8 cellular contexts compared by ENCODE assay signal in the genomic region with DNA sequence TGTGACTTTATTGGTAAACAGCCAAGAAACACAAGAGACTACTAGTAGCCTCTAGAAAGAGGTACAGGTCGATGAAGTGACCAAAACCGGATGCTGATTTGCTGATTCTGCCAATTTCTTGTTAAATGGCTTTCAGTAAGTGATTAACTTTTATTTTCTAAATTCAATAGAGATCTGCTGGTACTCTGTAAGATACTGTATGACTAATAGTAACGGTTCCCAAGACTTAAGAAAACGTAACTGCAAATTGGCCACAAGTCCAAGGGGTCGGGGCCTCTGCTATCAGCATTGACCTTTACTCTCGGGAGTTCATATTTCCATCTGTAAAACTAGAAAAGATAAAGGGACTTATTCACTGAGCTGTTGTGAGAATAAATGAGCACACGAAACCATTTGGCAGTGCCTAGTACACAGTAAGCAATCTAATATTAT. TPM values are rescaled to one million over a fixed set of nuclear protein-coding genes. Genes with fewer than 3 reads are reported as not detected.
DNase-seq lines count a peak whose midpoint lies in the region; ATAC-seq and TF ChIP-seq lines count a peak whose summit lies in the region.

No MANE protein-coding gene starts in this region.

- intact Hi-C loops in right cardiac atrium (cut with DNase I), result no loop called here
- intact Hi-C loops in PC-9 (cut with micrococcal nuclease; ENCODE audit: unreplicated experiment), result no loop called here
- intact Hi-C loops in CD14-positive monocyte (cut with micrococcal nuclease), result no loop called here

- no peaks in the 10 kb centered on the region; the same call in none of the 2 replicates for H4K20me1 ChIP-seq in PC-9 (ENCODE audit: insufficient read depth)
- H4K20me1 ChIP-seq in hepatocyte (ENCODE audit: insufficient read depth, poor library complexity, severe bottlenecking), result peaks cover 3% of the 10 kb centered on the region

- H3K9me3 ChIP-seq in right cardiac atrium (ENCODE audit: control insufficient read depth, low read length), result no peaks in the 10 kb centered on the region
- no peaks in the 10 kb centered on the region for H3K9me3 ChIP-seq in right atrium auricular region
- H3K9me3 ChIP-seq in PC-9 (ENCODE audit: insufficient read depth, low read depth), result 0 out of 2 replicates have a peak, but pooled peaks cover 4% of the 10 kb centered on the region
- H3K9me3 ChIP-seq in hepatocyte (ENCODE audit: low read depth), result no peaks in the 10 kb centered on the region
- H3K9me3 ChIP-seq in effector memory CD4-positive, alpha-beta T cell (ENCODE audit: control insufficient read depth, low read length), result no peaks in the 10 kb centered on the region

- H2AFZ ChIP-seq in PC-9 (no peak overlapping the region), hepatocyte (no peak overlapping the region)

- H3K36me3 ChIP-seq in right atrium auricular region (no peaks in the 10 kb centered on the region), PC-9 (ENCODE audit: low read depth) (peaks cover 19% of the 10 kb centered on the region), hepatocyte (replicated peaks; ENCODE audit: insufficient read depth, low read depth) (no peaks in the 10 kb centered on the region)
- no peaks in the 10 kb centered on the region for H3K36me3 ChIP-seq in effector memory CD4-positive, alpha-beta T cell (ENCODE audit: control insufficient read depth, insufficient read depth, low read length)

- H3K27me3 ChIP-seq in right cardiac atrium (ENCODE audit: control insufficient read depth, insufficient read depth) (no peaks in the 10 kb centered on the region), right atrium auricular region (no peaks in the 10 kb centered on the region), PC-9 (ENCODE audit: insufficient read depth, low read depth) (no peaks in the 10 kb centered on the region), hepatocyte (no peaks in the 10 kb centered on the region)
- no peaks in the 10 kb centered on the region for H3K27me3 ChIP-seq in effector memory CD4-positive, alpha-beta T cell (replicated peaks; ENCODE audit: control insufficient read depth, insufficient read depth, low read length, poor library complexity, severe bottlenecking)

- H3K36me3 Mint-ChIP-seq in CD14-positive monocyte, result peaks cover 4 to 6% of the 10 kb centered on the region in 2 donors

- BruUV-seq in PC-9 (replicated peaks; lab: Mats Ljungman, UMichigan), result no TSS peak

- 44% methylated on average over 7 of the region's 7 CpGs for WGBS in right cardiac atrium
- 41% methylated on average over 7 of the region's 7 CpGs for WGBS in hepatocyte (ENCODE audit: low lambda C conversion rate, missing lambda C conversion rate)

- H3K27ac ChIP-seq in right cardiac atrium (ENCODE audit: low read length) (no peak overlapping the region), right atrium auricular region (no peak overlapping the region), PC-9 (no peak overlapping the region), hepatocyte (peak overlapping the region; percentile 94)
- H3K27ac ChIP-seq in effector memory CD4-positive, alpha-beta T cell (ENCODE audit: insufficient read depth, low read length, poor library complexity, severe bottlenecking), result no peak overlapping the region

- H3K4me3 Mint-ChIP-seq in CD14-positive monocyte, result no peak overlapping the region

- H3K79me2 ChIP-seq in PC-9 (ENCODE audit: low read depth) (peaks cover 61% of the 10 kb centered on the region), hepatocyte (peaks cover 59% of the 10 kb centered on the region)

- TF ChIP-seq CTCF in right atrium auricular region (IDR thresholded peaks at IDR 0.05), result no peak
- TF ChIP-seq CTCF in PC-9 (conservative IDR thresholded peaks at IDR 0.05), result no peak
- no peak for TF ChIP-seq CTCF in hepatocyte (IDR thresholded peaks at IDR 0.05; ENCODE audit: poor library complexity)
- TF ChIP-seq CTCF in CD14-positive monocyte (IDR thresholded peaks at IDR 0.05), result no peak

- H3K27me3 Mint-ChIP-seq in CD14-positive monocyte (ENCODE audit: low read depth in 3 of 3), result peaks cover 0 to 1% (median 1%) of the 10 kb centered on the region in 3 donors

- CTCF ChIA-PET in PC-9 (lab: Charles Lee), result interaction anchor here (0.7 kb wide), 1 partner anchor 27 kb away, joined by 3 read pairs; no protein-coding TSS in a partner anchor

- no peak overlapping the region for H3K27ac Mint-ChIP-seq in CD14-positive monocyte

- peaks cover 14% of the 10 kb centered on the region for H3K4me1 Mint-ChIP-seq in CD14-positive monocyte

- DNase-seq in right cardiac atrium (peak in 2 of 3 donors; percentile 26 to 54), right atrium auricular region (ENCODE audit: low spot score) (no peak), PC-9 (no peak), hepatocyte (ENCODE audit: low spot score) (peak; percentile 31), CD14-positive monocyte (ENCODE audit: low spot score) (no peak), middle frontal gyrus (ENCODE audit: extremely low spot score, low spot score) (no peak)
- no peak for DNase-seq in effector memory CD4-positive, alpha-beta T cell
- no peak for DNase-seq in activated CD4-positive, alpha-beta T cell treated with anti-CD3 and anti-CD28 coated beads, Interleukin-2, amount 50 U/mL, for 48 hours

- POLR2A ChIA-PET in PC-9 (lab: Charles Lee; ENCODE audit: unreplicated experiment), result interaction anchor here (0.6 to 1.2 kb wide), 3 partner anchors 35 to 136 kb away, joined by 3 to 17 read pairs (median 5); no protein-coding TSS in a partner anchor

- H3K9me2 ChIP-seq in PC-9 (ENCODE audit: insufficient read depth) (no peaks in the 10 kb centered on the region), hepatocyte (replicated peaks; ENCODE audit: insufficient read depth) (no peaks in the 10 kb centered on the region)

- peak in 1 of 2 donors; percentile 27 for ATAC-seq in right cardiac atrium

- no peak overlapping the region for H3K4me3 ChIP-seq in right cardiac atrium (ENCODE audit: low read length)
- H3K4me3 ChIP-seq in right atrium auricular region, result peak overlapping the region in 1 of 2 donors; percentile 92
- peak overlapping the region; percentile 94; the same call in 1 of the 2 replicates for H3K4me3 ChIP-seq in PC-9
- peak overlapping the region; percentile 69 for H3K4me3 ChIP-seq in hepatocyte
- no peak overlapping the region for H3K4me3 ChIP-seq in effector memory CD4-positive, alpha-beta T cell (ENCODE audit: insufficient read depth, low read depth, low read length, poor library complexity, severe bottlenecking)

- H3K4me2 ChIP-seq in PC-9, result peak overlapping the region; percentile 86
- H3K4me2 ChIP-seq in hepatocyte, result peak overlapping the region; percentile 71

- H3K4me1 ChIP-seq in right cardiac atrium (ENCODE audit: control insufficient read depth, insufficient read depth, low read length) (no peaks in the 10 kb centered on the region), right atrium auricular region (peaks cover 0 to 16% of the 10 kb centered on the region in 2 donors), PC-9 (replicated peaks; ENCODE audit: insufficient read depth) (peaks cover 22% of the 10 kb centered on the region), hepatocyte (ENCODE audit: insufficient read depth) (peaks cover 14% of the 10 kb centered on the region)
- H3K4me1 ChIP-seq in effector memory CD4-positive, alpha-beta T cell (ENCODE audit: control insufficient read depth, insufficient read depth, low read length, poor library complexity, severe bottlenecking), result no peaks in the 10 kb centered on the region

- H3K9me3 Mint-ChIP-seq in CD14-positive monocyte, result peaks cover 0 to 6% (median 4%) of the 10 kb centered on the region in 7 donors

- H3F3A ChIP-seq in PC-9 (ENCODE audit: insufficient read depth, low read depth), result peaks cover 4% of the 10 kb centered on the region; the same call in 1 of the 2 replicates

RNA-seq across cellular contexts. Expression of a gene that starts 1.4 kb away (rescaled TPM):
- total RNA-seq in right cardiac atrium, result 10 to 100 TPM; 60.4 to 69.6 (median 60.8) TPM
- 45.5 TPM for polyA plus RNA-seq in right cardiac atrium
- total RNA-seq in right atrium auricular region, result 10 to 100 TPM; 45.9 to 69.8 TPM
- 117 and 134 TPM in 2 replicates for total RNA-seq in PC-9 (2021)
- total RNA-seq in hepatocyte, result 113 and 119 TPM in 2 replicates
- polyA plus RNA-seq in hepatocyte, result 120 and 127 TPM in 2 replicates
- polyA plus RNA-seq in CD14-positive monocyte, result 10 to 100 TPM in 1 of 2 donors, 1 to 10 TPM in 1; 7.3 to 13.0 TPM

Comparison
In these comparisons a context has a peak if more than half of its experiments do, and no peak if none do; other contexts are left out.
1. DNase-seq: peak in right cardiac atrium (2 of 3) and hepatocyte (single experiment); none in right atrium auricular region (single experiment), PC-9 (0 of 2), CD14-positive monocyte (single experiment), effector memory CD4-positive, alpha-beta T cell (0 of 3), middle frontal gyrus (single experiment) and activated CD4-positive, alpha-beta T cell treated with anti-CD3 and anti-CD28 coated beads, Interleukin-2, amount 50 U/mL, for 48 hours (0 of 2).
2. H3K4me3 ChIP-seq: peak in PC-9 (single experiment) and hepatocyte (single experiment); none in right cardiac atrium (single experiment) and effector memory CD4-positive, alpha-beta T cell (single experiment).